ENCODE assay signal across 21 cellular contexts in the genomic region with DNA sequence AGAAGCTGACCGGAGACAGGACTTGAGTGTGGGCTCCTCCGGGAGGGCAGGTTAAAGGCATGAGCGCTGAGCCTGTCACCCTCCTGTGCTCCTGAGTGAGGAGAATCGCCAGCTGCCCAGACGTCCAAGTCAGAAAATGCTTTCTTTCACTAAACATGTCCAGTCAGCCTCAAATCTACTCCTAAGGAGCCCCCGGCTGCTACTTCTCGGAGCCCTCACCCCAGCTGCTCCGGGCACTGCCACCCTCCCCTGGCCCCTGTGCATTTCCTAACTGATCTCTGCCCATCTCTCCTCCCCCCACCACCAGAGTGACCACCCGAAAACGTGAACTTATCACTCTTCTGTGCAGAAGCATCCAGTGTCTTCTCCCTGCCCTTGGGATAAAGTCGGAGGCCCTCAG.
"Had no signal": no experiment of that assay in that cellular context is flagged by ENCODE, and none has a peak within 500 bp of the region (broad histone marks: within the 10 kb centered on the region; RNA-seq: fewer than 3 reads in every experiment).

No MANE protein-coding gene starts in this region.

- ATAC-seq: activated CD4-positive, CD25-positive, alpha-beta regulatory T cell treated with anti-CD3 and anti-CD28 coated beads, Interleukin-2, amount 50 U/mL, for 24 hours; activated CD8-positive, alpha-beta T cell treated with anti-CD3 and anti-CD28 coated beads, Interleukin-2, amount 10 ng/mL, durations not matched to agents 7 days and 5 days; activated naive CD4-positive, alpha-beta T cell treated with anti-CD3 and anti-CD28 coated beads, Interleukin-2, amount 50 U/mL, for 72 hours; heart right ventricle; left lung; natural killer cell; psoas muscle; stimulated activated effector memory CD8-positive, alpha-beta T cell treated with anti-CD3 and anti-CD28 coated beads, Interleukin-12 subunit alpha, Interleukin-12 subunit beta, amount 100 ng/mL, for 72 hours; stimulated activated naive CD8-positive, alpha-beta T cell treated with anti-CD3 and anti-CD28 coated beads, Interleukin-15, amount 100 ng/mL, for 72 hours had no signal

- DNase-seq: activated CD4-positive, alpha-beta T cell treated with anti-CD3 and anti-CD28 coated beads, Interleukin-2, amount 50 U/mL, for 1 hour; activated CD8-positive, alpha-beta T cell treated with anti-CD3 and anti-CD28 coated beads, Interleukin-2, amount 10 ng/mL, durations not matched to agents 7 days and 5 days; brain microvascular endothelial cell; colonic mucosa; foreskin fibroblast; heart right ventricle; kidney glomerular epithelial cell; natural killer cell; ovary; psoas muscle; SK-N-SH; stimulated activated naive CD8-positive, alpha-beta T cell treated with anti-CD3 and anti-CD28 coated beads, Interleukin-15, amount 100 ng/mL, for 72 hours; tibial artery had no signal

- H3K4me3 ChIP-seq: ascending aorta, colonic mucosa, heart right ventricle, left lung, ovary, psoas muscle, right atrium auricular region, tibial artery had no signal

- H3K4me1 Mint-ChIP-seq: central memory CD8-positive, alpha-beta T cell; mesothelial cell of epicardium; natural killer cell; stimulated activated effector memory CD8-positive, alpha-beta T cell treated with anti-CD3 and anti-CD28 coated beads, Interleukin-12 subunit alpha, Interleukin-12 subunit beta, amount 100 ng/mL, for 72 hours; stimulated activated naive CD8-positive, alpha-beta T cell treated with anti-CD3 and anti-CD28 coated beads, Interleukin-15, amount 100 ng/mL, for 72 hours had no signal

- H3K27ac Mint-ChIP-seq: activated CD8-positive, alpha-beta T cell treated with anti-CD3 and anti-CD28 coated beads, Interleukin-2, amount 10 ng/mL, durations not matched to agents 7 days and 5 days; activated naive CD4-positive, alpha-beta T cell treated with anti-CD3 and anti-CD28 coated beads, Interleukin-2, amount 50 U/mL, for 72 hours; mesothelial cell of epicardium; natural killer cell; stimulated activated effector memory CD8-positive, alpha-beta T cell treated with anti-CD3 and anti-CD28 coated beads, Interleukin-12 subunit alpha, Interleukin-12 subunit beta, amount 100 ng/mL, for 72 hours; stimulated activated naive CD8-positive, alpha-beta T cell treated with anti-CD3 and anti-CD28 coated beads, Interleukin-15, amount 100 ng/mL, for 72 hours had no signal

- H3K27me3 ChIP-seq: ascending aorta, brain microvascular endothelial cell, colonic mucosa, ovary, right atrium auricular region, tibial artery had no signal

- H3K4me3 Mint-ChIP-seq: activated CD8-positive, alpha-beta T cell treated with anti-CD3 and anti-CD28 coated beads, Interleukin-2, amount 10 ng/mL, durations not matched to agents 7 days and 5 days; central memory CD8-positive, alpha-beta T cell; mesothelial cell of epicardium; natural killer cell; stimulated activated effector memory CD8-positive, alpha-beta T cell treated with anti-CD3 and anti-CD28 coated beads, Interleukin-12 subunit alpha, Interleukin-12 subunit beta, amount 100 ng/mL, for 72 hours; stimulated activated naive CD8-positive, alpha-beta T cell treated with anti-CD3 and anti-CD28 coated beads, Interleukin-15, amount 100 ng/mL, for 72 hours had no signal

- H3K27ac ChIP-seq: ascending aorta, brain microvascular endothelial cell, colonic mucosa, heart right ventricle, left lung, ovary, psoas muscle, right atrium auricular region, tibial artery had no signal

- H3K27me3 Mint-ChIP-seq: central memory CD8-positive, alpha-beta T cell; stimulated activated naive CD8-positive, alpha-beta T cell treated with anti-CD3 and anti-CD28 coated beads, Interleukin-15, amount 100 ng/mL, for 72 hours had no signal

- H3K4me1 ChIP-seq: ascending aorta, colonic mucosa, heart right ventricle, left lung, psoas muscle, right atrium auricular region, tibial artery had no signal

- H3K36me3 ChIP-seq: ascending aorta, brain microvascular endothelial cell, colonic mucosa, heart right ventricle, left lung, ovary, right atrium auricular region, tibial artery had no signal

- H3K36me3 Mint-ChIP-seq: activated naive CD4-positive, alpha-beta T cell treated with anti-CD3 and anti-CD28 coated beads, Interleukin-2, amount 50 U/mL, for 72 hours; mesothelial cell of epicardium; natural killer cell; stimulated activated effector memory CD8-positive, alpha-beta T cell treated with anti-CD3 and anti-CD28 coated beads, Interleukin-12 subunit alpha, Interleukin-12 subunit beta, amount 100 ng/mL, for 72 hours had no signal

- H3K9me3 Mint-ChIP-seq: activated naive CD4-positive, alpha-beta T cell treated with anti-CD3 and anti-CD28 coated beads, Interleukin-2, amount 50 U/mL, for 72 hours; central memory CD8-positive, alpha-beta T cell; mesothelial cell of epicardium; natural killer cell; stimulated activated effector memory CD8-positive, alpha-beta T cell treated with anti-CD3 and anti-CD28 coated beads, Interleukin-12 subunit alpha, Interleukin-12 subunit beta, amount 100 ng/mL, for 72 hours; stimulated activated naive CD8-positive, alpha-beta T cell treated with anti-CD3 and anti-CD28 coated beads, Interleukin-15, amount 100 ng/mL, for 72 hours had no signal

- H3K9me3 ChIP-seq: ascending aorta, colonic mucosa, heart right ventricle, left lung, ovary, psoas muscle, right atrium auricular region, SK-N-SH, tibial artery had no signal
